1 cellular context compared by ENCODE assay signal in the genomic region with DNA sequence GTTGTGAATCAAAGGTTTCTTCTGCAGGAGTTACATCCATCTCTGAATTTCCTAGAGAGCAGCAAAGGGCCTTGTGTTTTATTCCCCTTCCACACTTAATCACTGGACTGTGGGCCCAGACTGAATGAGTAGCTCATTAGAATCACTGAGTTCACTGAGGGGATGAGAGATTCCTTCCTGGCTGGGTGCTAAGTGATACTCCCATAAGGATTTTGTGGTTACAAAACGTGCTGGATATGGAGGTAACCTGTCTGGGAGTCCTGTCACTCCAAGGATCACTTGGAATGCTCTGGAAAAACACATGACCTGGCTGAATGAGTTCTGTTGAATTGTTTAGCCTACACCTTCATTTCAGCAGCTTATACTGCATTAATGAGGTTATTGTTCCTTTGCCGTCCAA.
TF ChIP-seq lines count a peak whose summit lies in the region.

No MANE protein-coding gene starts in this region.

TF ChIP-seq in WTC11, 78 proteins besides CTCF, POLR2A, EP300 and RAD21 (continued from another document):
- TF ChIP-seq, protein P1, sequence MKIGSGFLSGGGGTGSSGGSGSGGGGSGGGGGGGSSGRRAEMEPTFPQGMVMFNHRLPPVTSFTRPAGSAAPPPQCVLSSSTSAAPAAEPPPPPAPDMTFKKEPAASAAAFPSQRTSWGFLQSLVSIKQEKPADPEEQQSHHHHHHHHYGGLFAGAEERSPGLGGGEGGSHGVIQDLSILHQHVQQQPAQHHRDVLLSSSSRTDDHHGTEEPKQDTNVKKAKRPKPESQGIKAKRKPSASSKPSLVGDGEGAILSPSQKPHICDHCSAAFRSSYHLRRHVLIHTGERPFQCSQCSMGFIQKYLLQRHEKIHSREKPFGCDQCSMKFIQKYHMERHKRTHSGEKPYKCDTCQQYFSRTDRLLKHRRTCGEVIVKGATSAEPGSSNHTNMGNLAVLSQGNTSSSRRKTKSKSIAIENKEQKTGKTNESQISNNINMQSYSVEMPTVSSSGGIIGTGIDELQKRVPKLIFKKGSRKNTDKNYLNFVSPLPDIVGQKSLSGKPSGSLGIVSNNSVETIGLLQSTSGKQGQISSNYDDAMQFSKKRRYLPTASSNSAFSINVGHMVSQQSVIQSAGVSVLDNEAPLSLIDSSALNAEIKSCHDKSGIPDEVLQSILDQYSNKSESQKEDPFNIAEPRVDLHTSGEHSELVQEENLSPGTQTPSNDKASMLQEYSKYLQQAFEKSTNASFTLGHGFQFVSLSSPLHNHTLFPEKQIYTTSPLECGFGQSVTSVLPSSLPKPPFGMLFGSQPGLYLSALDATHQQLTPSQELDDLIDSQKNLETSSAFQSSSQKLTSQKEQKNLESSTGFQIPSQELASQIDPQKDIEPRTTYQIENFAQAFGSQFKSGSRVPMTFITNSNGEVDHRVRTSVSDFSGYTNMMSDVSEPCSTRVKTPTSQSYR (CRISPR knock-in tag; IDR thresholded peaks at IDR 0.05): no peak
- TF ChIP-seq NFE2L1 (CRISPR knock-in tag; IDR thresholded peaks at IDR 0.05) (no peak), FOXJ3 (CRISPR knock-in tag; IDR thresholded peaks at IDR 0.05; ENCODE audit: borderline replicate concordance) (no peak), CREM (CRISPR knock-in tag; IDR thresholded peaks at IDR 0.05) (no peak), SP1 (CRISPR knock-in tag; conservative IDR thresholded peaks at IDR 0.05) (no peak), ZNF317 (CRISPR knock-in tag; IDR thresholded peaks at IDR 0.05; ENCODE audit: borderline replicate concordance, low read depth) (no peak)
- TF ChIP-seq, protein P2, sequence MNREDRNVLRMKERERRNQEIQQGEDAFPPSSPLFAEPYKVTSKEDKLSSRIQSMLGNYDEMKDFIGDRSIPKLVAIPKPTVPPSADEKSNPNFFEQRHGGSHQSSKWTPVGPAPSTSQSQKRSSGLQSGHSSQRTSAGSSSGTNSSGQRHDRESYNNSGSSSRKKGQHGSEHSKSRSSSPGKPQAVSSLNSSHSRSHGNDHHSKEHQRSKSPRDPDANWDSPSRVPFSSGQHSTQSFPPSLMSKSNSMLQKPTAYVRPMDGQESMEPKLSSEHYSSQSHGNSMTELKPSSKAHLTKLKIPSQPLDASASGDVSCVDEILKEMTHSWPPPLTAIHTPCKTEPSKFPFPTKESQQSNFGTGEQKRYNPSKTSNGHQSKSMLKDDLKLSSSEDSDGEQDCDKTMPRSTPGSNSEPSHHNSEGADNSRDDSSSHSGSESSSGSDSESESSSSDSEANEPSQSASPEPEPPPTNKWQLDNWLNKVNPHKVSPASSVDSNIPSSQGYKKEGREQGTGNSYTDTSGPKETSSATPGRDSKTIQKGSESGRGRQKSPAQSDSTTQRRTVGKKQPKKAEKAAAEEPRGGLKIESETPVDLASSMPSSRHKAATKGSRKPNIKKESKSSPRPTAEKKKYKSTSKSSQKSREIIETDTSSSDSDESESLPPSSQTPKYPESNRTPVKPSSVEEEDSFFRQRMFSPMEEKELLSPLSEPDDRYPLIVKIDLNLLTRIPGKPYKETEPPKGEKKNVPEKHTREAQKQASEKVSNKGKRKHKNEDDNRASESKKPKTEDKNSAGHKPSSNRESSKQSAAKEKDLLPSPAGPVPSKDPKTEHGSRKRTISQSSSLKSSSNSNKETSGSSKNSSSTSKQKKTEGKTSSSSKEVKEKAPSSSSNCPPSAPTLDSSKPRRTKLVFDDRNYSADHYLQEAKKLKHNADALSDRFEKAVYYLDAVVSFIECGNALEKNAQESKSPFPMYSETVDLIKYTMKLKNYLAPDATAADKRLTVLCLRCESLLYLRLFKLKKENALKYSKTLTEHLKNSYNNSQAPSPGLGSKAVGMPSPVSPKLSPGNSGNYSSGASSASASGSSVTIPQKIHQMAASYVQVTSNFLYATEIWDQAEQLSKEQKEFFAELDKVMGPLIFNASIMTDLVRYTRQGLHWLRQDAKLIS (CRISPR knock-in tag; IDR thresholded peaks at IDR 0.05; ENCODE audit: borderline replicate concordance): no peak
- TF ChIP-seq, protein P3, sequence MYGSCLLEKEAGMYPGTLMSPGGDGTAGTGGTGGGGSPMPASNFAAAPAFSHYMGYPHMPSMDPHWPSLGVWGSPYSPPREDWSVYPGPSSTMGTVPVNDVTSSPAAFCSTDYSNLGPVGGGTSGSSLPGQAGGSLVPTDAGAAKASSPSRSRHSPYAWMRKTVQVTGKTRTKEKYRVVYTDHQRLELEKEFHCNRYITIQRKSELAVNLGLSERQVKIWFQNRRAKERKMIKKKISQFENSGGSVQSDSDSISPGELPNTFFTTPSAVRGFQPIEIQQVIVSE (CRISPR knock-in tag; IDR thresholded peaks at IDR 0.05; ENCODE audit: borderline replicate concordance): no peak
- TF ChIP-seq, protein P4, sequence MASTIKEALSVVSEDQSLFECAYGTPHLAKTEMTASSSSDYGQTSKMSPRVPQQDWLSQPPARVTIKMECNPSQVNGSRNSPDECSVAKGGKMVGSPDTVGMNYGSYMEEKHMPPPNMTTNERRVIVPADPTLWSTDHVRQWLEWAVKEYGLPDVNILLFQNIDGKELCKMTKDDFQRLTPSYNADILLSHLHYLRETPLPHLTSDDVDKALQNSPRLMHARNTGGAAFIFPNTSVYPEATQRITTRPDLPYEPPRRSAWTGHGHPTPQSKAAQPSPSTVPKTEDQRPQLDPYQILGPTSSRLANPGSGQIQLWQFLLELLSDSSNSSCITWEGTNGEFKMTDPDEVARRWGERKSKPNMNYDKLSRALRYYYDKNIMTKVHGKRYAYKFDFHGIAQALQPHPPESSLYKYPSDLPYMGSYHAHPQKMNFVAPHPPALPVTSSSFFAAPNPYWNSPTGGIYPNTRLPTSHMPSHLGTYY (CRISPR knock-in tag; IDR thresholded peaks at IDR 0.05): no peak
- TF ChIP-seq, protein P5, sequence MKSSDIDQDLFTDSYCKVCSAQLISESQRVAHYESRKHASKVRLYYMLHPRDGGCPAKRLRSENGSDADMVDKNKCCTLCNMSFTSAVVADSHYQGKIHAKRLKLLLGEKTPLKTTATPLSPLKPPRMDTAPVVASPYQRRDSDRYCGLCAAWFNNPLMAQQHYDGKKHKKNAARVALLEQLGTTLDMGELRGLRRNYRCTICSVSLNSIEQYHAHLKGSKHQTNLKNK (CRISPR knock-in tag; IDR thresholded peaks at IDR 0.05): no peak
- TF ChIP-seq, protein P6, sequence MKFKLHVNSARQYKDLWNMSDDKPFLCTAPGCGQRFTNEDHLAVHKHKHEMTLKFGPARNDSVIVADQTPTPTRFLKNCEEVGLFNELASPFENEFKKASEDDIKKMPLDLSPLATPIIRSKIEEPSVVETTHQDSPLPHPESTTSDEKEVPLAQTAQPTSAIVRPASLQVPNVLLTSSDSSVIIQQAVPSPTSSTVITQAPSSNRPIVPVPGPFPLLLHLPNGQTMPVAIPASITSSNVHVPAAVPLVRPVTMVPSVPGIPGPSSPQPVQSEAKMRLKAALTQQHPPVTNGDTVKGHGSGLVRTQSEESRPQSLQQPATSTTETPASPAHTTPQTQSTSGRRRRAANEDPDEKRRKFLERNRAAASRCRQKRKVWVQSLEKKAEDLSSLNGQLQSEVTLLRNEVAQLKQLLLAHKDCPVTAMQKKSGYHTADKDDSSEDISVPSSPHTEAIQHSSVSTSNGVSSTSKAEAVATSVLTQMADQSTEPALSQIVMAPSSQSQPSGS (CRISPR knock-in tag; IDR thresholded peaks at IDR 0.05; ENCODE audit: borderline replicate concordance, low read depth): no peak
